35 cellular contexts compared by ENCODE assay signal in genomic region chr20:50632701-50633100, GRCh38. TPM values are rescaled to one million over a fixed set of nuclear protein-coding genes. Genes with fewer than 3 reads are reported as not detected.
"Had no signal": no experiment of that assay in that cellular context is flagged by ENCODE, and none has a peak within 500 bp of the region (broad histone marks: within the 10 kb centered on the region; RNA-seq: fewer than 3 reads in every experiment).

No MANE protein-coding gene starts in this region.

- H3K27me3 ChIP-seq: adrenal gland, body of pancreas, brain microvascular endothelial cell, breast epithelium had no signal

- FAIRE-seq: astrocyte, TTC549 had no signal

- H3K9me3 ChIP-seq: adrenal gland, body of pancreas, breast epithelium had no signal

- H3K4me1 ChIP-seq: breast epithelium had no signal

- DNase-seq: activated B cell treated with CpG ODN at 0.5 μM for 24 hours; activated CD4-positive, alpha-beta memory T cell treated with anti-CD3 and anti-CD28 coated beads for 36 hours; activated CD4-positive, alpha-beta T cell treated with anti-CD3 and anti-CD28 coated beads for 4 hours; activated CD4-positive, alpha-beta T cell treated with anti-CD3 and anti-CD28 coated beads, Interleukin-2, amount 10 ng/mL, durations not matched to agents 24 days and 14 days; activated CD4-positive, alpha-beta T cell treated with anti-CD3 and anti-CD28 coated beads, Interleukin-2, amount 50 U/mL, for 1 hour; activated CD4-positive, alpha-beta T cell treated with anti-CD3 and anti-CD28 coated beads, Interleukin-2, amount 50 U/mL, for 4 hours; activated CD4-positive, CD25-positive, alpha-beta regulatory T cell treated with anti-CD3 and anti-CD28 coated beads, Interleukin-2, amount 50 U/mL, for 72 hours; activated CD8-positive, alpha-beta memory T cell treated with anti-CD3 and anti-CD28 coated beads, Interleukin-2, amount 50 U/mL, for 4 hours; activated CD8-positive, alpha-beta T cell treated with anti-CD3 and anti-CD28 coated beads for 36 hours; activated effector memory CD4-positive, alpha-beta T cell treated with anti-CD3 and anti-CD28 coated beads, Interleukin-2, amount 50 U/mL, for 16 hours; activated gamma-delta T cell treated with Interleukin-2 at 50 U/mL for 16 hours; activated naive CD4-positive, alpha-beta T cell; activated naive CD4-positive, alpha-beta T cell treated with anti-CD3 and anti-CD28 coated beads for 36 hours; activated naive CD4-positive, alpha-beta T cell treated with anti-CD3 and anti-CD28 coated beads, Interleukin-2, amount 50 U/mL, for 16 hours; activated naive CD8-positive, alpha-beta T cell treated with anti-CD3 and anti-CD28 coated beads for 36 hours; activated T-cell treated with anti-CD3 and anti-CD28 coated beads for 4 hours; activated T-cell treated with anti-CD3 and anti-CD28 coated beads, Interleukin-2, amount 50 U/mL, for 1 hour; activated T-cell treated with anti-CD3 and anti-CD28 coated beads, Interleukin-2, amount 50 U/mL, for 4 hours; activated T-cell treated with anti-CD3 and anti-CD28 coated beads, Interleukin-2, amount 50 U/mL, for 72 hours; adrenal gland; amniotic stem cell; aorta; body of pancreas; brain microvascular endothelial cell; central memory CD4-positive, alpha-beta T cell; T-helper 2 cell; T-helper 9 cell had no signal

- ATAC-seq: activated CD8-positive, alpha-beta T cell treated with anti-CD3 and anti-CD28 coated beads for 36 hours; activated naive CD4-positive, alpha-beta T cell treated with anti-CD3 and anti-CD28 coated beads, Interleukin-2, amount 50 U/mL, for 72 hours; activated T-cell treated with anti-CD3 and anti-CD28 coated beads, Interleukin-2, amount 50 U/mL, for 4 hours; activated T-cell treated with anti-CD3 and anti-CD28 coated beads, Interleukin-2, amount 50 U/mL, for 72 hours; activated T-helper 17 cell treated with anti-CD3 and anti-CD28 coated beads, Interleukin-2, amount 50 U/mL, for 72 hours; body of pancreas had no signal

- H3K36me3 ChIP-seq: adrenal gland, brain microvascular endothelial cell, breast epithelium had no signal

- H3K27ac ChIP-seq: adrenal gland, body of pancreas, brain microvascular endothelial cell, breast epithelium, VCaP had no signal

- H3K4me3 ChIP-seq: adrenal gland, body of pancreas, breast epithelium had no signal

RNA-seq across cellular contexts. Expression of gene RIPOR3, which starts 58.6 kb away (rescaled TPM):
- total RNA-seq: activated B cell treated with CpG ODN at 0.5 μM for 24 hours; activated CD4-positive, alpha-beta memory T cell treated with anti-CD3 and anti-CD28 coated beads for 36 hours; activated CD4-positive, alpha-beta T cell treated with anti-CD3 and anti-CD28 coated beads, Interleukin-2, amount 10 ng/mL, durations not matched to agents 24 days and 14 days; activated CD8-positive, alpha-beta memory T cell treated with anti-CD3 and anti-CD28 coated beads for 36 hours; activated CD8-positive, alpha-beta T cell treated with anti-CD3 and anti-CD28 coated beads for 36 hours; activated naive CD4-positive, alpha-beta T cell treated with anti-CD3 and anti-CD28 coated beads for 36 hours; activated naive CD8-positive, alpha-beta T cell treated with anti-CD3 and anti-CD28 coated beads for 36 hours; activated T-helper 1 cell treated with anti-CD3 and anti-CD28 coated beads, Interleukin-12 subunit alpha, Interleukin-12 subunit beta, Interleukin-2, Interleukin-4 antibody, amounts not matched to agents 30 ng/mL and 10 ng/mL and 1 ng/mL, durations not matched to agents 14 hours and 24 hours and 36 hours; activated T-helper 17 cell treated with anti-CD3 and anti-CD28 coated beads, Interleukin-2, amount 50 U/mL, for 72 hours had no signal
